1 cellular context compared by ENCODE assay signal in the genomic region with DNA sequence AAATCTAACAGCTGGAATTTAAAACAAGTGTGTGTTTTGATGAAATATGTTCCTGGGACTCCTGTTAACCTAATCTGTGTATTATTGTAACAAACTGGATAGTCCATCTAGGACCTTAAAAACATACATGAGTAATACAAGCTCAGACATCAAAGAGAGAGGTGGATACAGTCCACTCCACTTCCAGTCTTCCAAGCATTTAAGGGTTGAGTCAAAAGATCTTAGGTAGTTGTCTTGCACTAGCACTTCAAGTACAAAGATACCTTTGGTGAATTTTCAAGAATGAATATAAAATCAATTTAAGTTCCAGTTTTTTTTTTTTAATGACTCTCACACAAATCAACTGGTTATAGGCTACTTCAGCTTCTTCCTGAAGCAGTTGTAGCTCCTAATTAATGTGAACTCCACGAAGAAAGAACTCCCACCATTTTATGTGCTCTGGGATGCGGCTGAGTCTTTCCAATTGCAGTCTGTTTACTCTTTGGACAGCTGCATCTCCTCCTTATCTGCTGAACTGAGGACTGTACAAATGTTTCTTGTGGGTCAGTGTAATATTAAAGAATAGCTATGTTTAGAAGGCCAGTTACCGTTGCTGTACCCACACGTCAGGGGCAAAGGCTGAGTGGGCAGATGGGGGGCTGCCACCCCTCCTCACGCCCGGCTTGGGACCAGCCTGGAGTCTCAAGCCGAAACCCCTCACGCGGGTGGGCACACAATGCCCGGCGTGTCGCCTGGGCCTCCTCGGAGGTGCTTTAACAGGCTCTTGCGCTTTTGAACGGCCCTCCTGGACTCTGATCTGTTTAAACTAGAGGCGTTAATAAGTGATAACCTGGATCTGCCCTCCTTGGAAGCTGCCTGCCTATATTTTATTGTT.
TF ChIP-seq lines count a peak whose summit lies in the region.

No MANE protein-coding gene starts in this region.

TF ChIP-seq in K562, 482 proteins besides CTCF, POLR2A, EP300 and RAD21 (continued from another document):
- TF ChIP-seq ZNF395 (CRISPR knock-in tag; IDR thresholded peaks at IDR 0.05) (0 out of 2 replicates have a peak, but pooled peaks have one; percentile 20), CREM (IDR thresholded peaks at IDR 0.05; ENCODE audit: low read depth) (no peak), HDAC3 (IDR thresholded peaks at IDR 0.05; ENCODE audit: borderline replicate concordance, partially characterized antibody) (no peak), OTX1 (CRISPR knock-in tag; IDR thresholded peaks at IDR 0.05) (peak; percentile 19; the same call in 1 of the 2 replicates), ZNF764 (CRISPR knock-in tag; IDR thresholded peaks at IDR 0.05; ENCODE audit: low read depth) (peak; percentile 24; the same call in 1 of the 2 replicates), SMARCA4 (IDR thresholded peaks at IDR 0.05) (0 out of 2 replicates have a peak, but pooled peaks have one; percentile 22), MTA3 (IDR thresholded peaks at IDR 0.05; ENCODE audit: borderline replicate concordance) (no peak), ZNF586 (CRISPR knock-in tag; conservative IDR thresholded peaks at IDR 0.05) (0 out of 2 replicates have a peak, but pooled peaks have one; percentile 31), NKRF (IDR thresholded peaks at IDR 0.05; ENCODE audit: borderline replicate concordance) (0 out of 2 replicates have a peak, but pooled peaks have one; percentile 33), TSHZ1 (CRISPR knock-in tag; IDR thresholded peaks at IDR 0.05) (no peak), ZNF197 (CRISPR knock-in tag; IDR thresholded peaks at IDR 0.05; ENCODE audit: low read depth) (0 out of 2 replicates have a peak, but pooled peaks have one; percentile 25)
- TF ChIP-seq, protein P1, sequence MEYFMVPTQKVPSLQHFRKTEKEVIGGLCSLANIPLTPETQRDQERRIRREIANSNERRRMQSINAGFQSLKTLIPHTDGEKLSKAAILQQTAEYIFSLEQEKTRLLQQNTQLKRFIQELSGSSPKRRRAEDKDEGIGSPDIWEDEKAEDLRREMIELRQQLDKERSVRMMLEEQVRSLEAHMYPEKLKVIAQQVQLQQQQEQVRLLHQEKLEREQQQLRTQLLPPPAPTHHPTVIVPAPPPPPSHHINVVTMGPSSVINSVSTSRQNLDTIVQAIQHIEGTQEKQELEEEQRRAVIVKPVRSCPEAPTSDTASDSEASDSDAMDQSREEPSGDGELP (CRISPR knock-in tag; IDR thresholded peaks at IDR 0.05; ENCODE audit: borderline replicate concordance), result peak; percentile 45
- TF ChIP-seq, protein P2, sequence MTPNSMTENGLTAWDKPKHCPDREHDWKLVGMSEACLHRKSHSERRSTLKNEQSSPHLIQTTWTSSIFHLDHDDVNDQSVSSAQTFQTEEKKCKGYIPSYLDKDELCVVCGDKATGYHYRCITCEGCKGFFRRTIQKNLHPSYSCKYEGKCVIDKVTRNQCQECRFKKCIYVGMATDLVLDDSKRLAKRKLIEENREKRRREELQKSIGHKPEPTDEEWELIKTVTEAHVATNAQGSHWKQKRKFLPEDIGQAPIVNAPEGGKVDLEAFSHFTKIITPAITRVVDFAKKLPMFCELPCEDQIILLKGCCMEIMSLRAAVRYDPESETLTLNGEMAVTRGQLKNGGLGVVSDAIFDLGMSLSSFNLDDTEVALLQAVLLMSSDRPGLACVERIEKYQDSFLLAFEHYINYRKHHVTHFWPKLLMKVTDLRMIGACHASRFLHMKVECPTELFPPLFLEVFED (CRISPR knock-in tag; conservative IDR thresholded peaks at IDR 0.05), result peak; percentile 31; the same call in 1 of the 2 replicates
- TF ChIP-seq, protein P3, sequence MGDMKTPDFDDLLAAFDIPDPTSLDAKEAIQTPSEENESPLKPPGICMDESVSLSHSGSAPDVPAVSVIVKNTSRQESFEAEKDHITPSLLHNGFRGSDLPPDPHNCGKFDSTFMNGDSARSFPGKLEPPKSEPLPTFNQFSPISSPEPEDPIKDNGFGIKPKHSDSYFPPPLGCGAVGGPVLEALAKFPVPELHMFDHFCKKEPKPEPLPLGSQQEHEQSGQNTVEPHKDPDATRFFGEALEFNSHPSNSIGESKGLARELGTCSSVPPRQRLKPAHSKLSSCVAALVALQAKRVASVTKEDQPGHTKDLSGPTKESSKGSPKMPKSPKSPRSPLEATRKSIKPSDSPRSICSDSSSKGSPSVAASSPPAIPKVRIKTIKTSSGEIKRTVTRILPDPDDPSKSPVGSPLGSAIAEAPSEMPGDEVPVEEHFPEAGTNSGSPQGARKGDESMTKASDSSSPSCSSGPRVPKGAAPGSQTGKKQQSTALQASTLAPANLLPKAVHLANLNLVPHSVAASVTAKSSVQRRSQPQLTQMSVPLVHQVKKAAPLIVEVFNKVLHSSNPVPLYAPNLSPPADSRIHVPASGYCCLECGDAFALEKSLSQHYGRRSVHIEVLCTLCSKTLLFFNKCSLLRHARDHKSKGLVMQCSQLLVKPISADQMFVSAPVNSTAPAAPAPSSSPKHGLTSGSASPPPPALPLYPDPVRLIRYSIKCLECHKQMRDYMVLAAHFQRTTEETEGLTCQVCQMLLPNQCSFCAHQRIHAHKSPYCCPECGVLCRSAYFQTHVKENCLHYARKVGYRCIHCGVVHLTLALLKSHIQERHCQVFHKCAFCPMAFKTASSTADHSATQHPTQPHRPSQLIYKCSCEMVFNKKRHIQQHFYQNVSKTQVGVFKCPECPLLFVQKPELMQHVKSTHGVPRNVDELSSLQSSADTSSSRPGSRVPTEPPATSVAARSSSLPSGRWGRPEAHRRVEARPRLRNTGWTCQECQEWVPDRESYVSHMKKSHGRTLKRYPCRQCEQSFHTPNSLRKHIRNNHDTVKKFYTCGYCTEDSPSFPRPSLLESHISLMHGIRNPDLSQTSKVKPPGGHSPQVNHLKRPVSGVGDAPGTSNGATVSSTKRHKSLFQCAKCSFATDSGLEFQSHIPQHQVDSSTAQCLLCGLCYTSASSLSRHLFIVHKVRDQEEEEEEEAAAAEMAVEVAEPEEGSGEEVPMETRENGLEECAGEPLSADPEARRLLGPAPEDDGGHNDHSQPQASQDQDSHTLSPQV (IDR thresholded peaks at IDR 0.05), result no peak
